19 cellular contexts compared by ENCODE assay signal in the genomic region with DNA sequence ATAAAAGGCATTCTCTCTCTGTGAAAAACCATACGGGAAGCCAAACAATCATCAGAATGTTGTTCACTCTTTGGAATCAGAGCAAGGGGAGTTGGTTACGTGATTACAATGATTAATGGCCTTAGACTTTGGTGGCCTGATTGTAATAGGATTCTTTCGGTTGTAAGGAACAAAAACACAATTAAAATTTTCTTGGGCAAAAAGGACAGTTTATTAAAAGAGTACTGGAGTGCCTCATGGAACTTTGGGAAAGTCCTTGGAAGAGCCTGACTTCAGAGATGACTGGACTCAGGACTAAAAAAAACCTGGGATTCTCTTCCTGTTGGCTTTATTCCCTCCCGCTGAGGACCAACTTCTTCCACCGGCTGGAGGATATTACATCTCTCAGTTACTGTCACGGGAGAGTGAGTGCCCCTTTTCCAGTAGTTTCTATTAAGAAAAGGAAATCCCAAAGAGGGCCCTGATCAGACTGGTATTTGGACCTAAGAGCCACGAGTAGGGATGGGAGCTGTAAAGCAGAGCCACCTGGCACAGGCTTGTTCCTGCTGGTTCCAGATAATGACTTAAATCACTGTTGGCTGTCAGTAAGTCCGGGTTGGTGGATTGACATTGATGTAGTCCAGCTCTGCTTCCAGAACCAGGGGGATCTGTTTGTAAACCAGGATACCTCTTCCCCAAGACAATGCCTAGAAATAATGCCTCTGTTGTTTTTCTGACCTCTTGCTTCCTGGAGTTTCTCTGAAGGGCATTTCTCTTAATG. TPM values are rescaled to one million over a fixed set of nuclear protein-coding genes. Genes with fewer than 3 reads are reported as not detected.
DNase-seq lines count a peak whose midpoint lies in the region; ATAC-seq and TF ChIP-seq lines count a peak whose summit lies in the region.
"Had no signal": no experiment of that assay in that cellular context is flagged by ENCODE, and none has a peak within 500 bp of the region (broad histone marks: within the 10 kb centered on the region; RNA-seq: fewer than 3 reads in every experiment).

No MANE protein-coding gene starts in this region.

- H3K4me3 ChIP-seq in heart right ventricle (no peak overlapping the region), gastrocnemius medialis (no peak overlapping the region)
- H3K4me3 ChIP-seq: PC-9, spleen, stomach had no signal

- H3K27ac ChIP-seq in heart right ventricle: peak overlapping the region in 5 of 10 donors; percentile 31 to 51 (median 41)
- H3K27ac ChIP-seq in gastrocnemius medialis: peak overlapping the region; percentile 25 to 66 (median 48)
- H3K27ac ChIP-seq: PC-9, spleen, stomach had no signal

- H3K27me3 ChIP-seq in heart right ventricle: no peaks in the 10 kb centered on the region
- no peaks in the 10 kb centered on the region for H3K27me3 ChIP-seq in gastrocnemius medialis
- H3K27me3 ChIP-seq: spleen, stomach had no signal

- H3K4me1 ChIP-seq in heart right ventricle (peaks cover 0 to 19% (median 5%) of the 10 kb centered on the region in 9 donors), gastrocnemius medialis (peaks cover 25 to 28% of the 10 kb centered on the region in 2 donors)
- H3K4me1 ChIP-seq: spleen, stomach had no signal

- in situ Hi-C loops in G401 (cut with HindIII; ENCODE audit: low sequenced_read_pairs) (no loop called here), gastrocnemius medialis (cut with MboI; ENCODE audit: low sequenced_read_pairs in 4 of 4) (loop anchor here in 3 of 4 donors (10.0 to 25.0 kb wide), 4 partner anchors 200 to 462 kb away; partner anchors contain the start of gene APBA1 (in 2 of the 3)), GM13977 (cut with MboI; ENCODE audit: low pct_unique_long_range_greater_than_20kb, low sequenced_read_pairs, unreplicated experiment) (no loop called here)

- 18 to 22% methylated on average over 8 of the region's 8 CpGs for WGBS in heart right ventricle, 2 donors

- no peaks in the 10 kb centered on the region for H3K36me3 ChIP-seq in heart right ventricle
- no peaks in the 10 kb centered on the region for H3K36me3 ChIP-seq in gastrocnemius medialis
- H3K36me3 ChIP-seq: spleen, stomach had no signal

- TF ChIP-seq CTCF in heart right ventricle (IDR thresholded peaks at IDR 0.05) (no peak), gastrocnemius medialis (IDR thresholded peaks at IDR 0.05 in 4 of 5, conservative IDR thresholded peaks at IDR 0.05 in 1 of 5) (no peak), GM13977 (IDR thresholded peaks at IDR 0.05; ENCODE audit: extremely low read depth, insufficient read depth, missing control alignments) (no peak)

- ATAC-seq in SK-N-SH treated with all-trans-retinoic acid at 6 μM for 48 hours (peak; percentile 26; the same call in 2 of the 3 replicates), heart right ventricle (peak; percentile 38 to 93 (median 80)), gastrocnemius medialis (peak; percentile 45 to 49), HG03097 (IDR thresholded peaks at IDR 0.05; ENCODE audit: low FRiP score, unreplicated experiment) (no peak), HG03025 (IDR thresholded peaks at IDR 0.05; ENCODE audit: low FRiP score, unreplicated experiment) (no peak), GM21825 (IDR thresholded peaks at IDR 0.05; ENCODE audit: unreplicated experiment) (no peak)

- intact Hi-C loops in heart right ventricle (cut with DNase I): loop anchor here in 9 of 10 donors (5.0 to 10.0 kb wide), 9 partner anchors 120 to 452 kb away; partner anchors contain the start of gene APBA1 (in 6 of the 9)
- intact Hi-C loops in gastrocnemius medialis (cut with DNase I; ENCODE audit: low total_unique reads): loop anchor here (5.0 kb wide), 2 partner anchors 117 to 452 kb away; no protein-coding TSS in a partner anchor

- no peak for TF ChIP-seq POLR2A in gastrocnemius medialis (IDR thresholded peaks at IDR 0.05)

- DNase-seq in G401 (ENCODE audit: low spot score) (peak; percentile 18), heart right ventricle (peak in 1 of 2 donors; percentile 7), gastrocnemius medialis (no peak), GM13977 (ENCODE audit: low spot score) (no peak)
- DNase-seq: CD4-positive, alpha-beta memory T cell; GDM1; immature natural killer cell; Karpas-422; NCI-H524; PC-9; spleen; stomach had no signal

- no peaks in the 10 kb centered on the region for H3K9me3 ChIP-seq in heart right ventricle
- H3K9me3 ChIP-seq in gastrocnemius medialis: no peaks in the 10 kb centered on the region
- H3K9me3 ChIP-seq: spleen, stomach had no signal

TF ChIP-seq in SK-N-SH treated with all-trans-retinoic acid at 6 μM for 48 hours, 23 proteins besides CTCF, POLR2A, EP300 and RAD21:
- TF ChIP-seq ESRRG (CRISPR knock-in tag; IDR thresholded peaks at IDR 0.05): no peak
- TF ChIP-seq, protein P1, sequence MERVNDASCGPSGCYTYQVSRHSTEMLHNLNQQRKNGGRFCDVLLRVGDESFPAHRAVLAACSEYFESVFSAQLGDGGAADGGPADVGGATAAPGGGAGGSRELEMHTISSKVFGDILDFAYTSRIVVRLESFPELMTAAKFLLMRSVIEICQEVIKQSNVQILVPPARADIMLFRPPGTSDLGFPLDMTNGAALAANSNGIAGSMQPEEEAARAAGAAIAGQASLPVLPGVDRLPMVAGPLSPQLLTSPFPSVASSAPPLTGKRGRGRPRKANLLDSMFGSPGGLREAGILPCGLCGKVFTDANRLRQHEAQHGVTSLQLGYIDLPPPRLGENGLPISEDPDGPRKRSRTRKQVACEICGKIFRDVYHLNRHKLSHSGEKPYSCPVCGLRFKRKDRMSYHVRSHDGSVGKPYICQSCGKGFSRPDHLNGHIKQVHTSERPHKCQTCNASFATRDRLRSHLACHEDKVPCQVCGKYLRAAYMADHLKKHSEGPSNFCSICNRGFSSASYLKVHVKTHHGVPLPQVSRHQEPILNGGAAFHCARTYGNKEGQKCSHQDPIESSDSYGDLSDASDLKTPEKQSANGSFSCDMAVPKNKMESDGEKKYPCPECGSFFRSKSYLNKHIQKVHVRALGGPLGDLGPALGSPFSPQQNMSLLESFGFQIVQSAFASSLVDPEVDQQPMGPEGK (CRISPR knock-in tag; IDR thresholded peaks at IDR 0.05; ENCODE audit: borderline replicate concordance): no peak
- no peak for TF ChIP-seq ZNF565 (CRISPR knock-in tag; conservative IDR thresholded peaks at IDR 0.05; ENCODE audit: low read depth)
- no peak for TF ChIP-seq CSRNP3 (CRISPR knock-in tag; IDR thresholded peaks at IDR 0.05)
- TF ChIP-seq TOX (CRISPR knock-in tag; IDR thresholded peaks at IDR 0.05; ENCODE audit: borderline replicate concordance): no peak
- TF ChIP-seq, protein P2, sequence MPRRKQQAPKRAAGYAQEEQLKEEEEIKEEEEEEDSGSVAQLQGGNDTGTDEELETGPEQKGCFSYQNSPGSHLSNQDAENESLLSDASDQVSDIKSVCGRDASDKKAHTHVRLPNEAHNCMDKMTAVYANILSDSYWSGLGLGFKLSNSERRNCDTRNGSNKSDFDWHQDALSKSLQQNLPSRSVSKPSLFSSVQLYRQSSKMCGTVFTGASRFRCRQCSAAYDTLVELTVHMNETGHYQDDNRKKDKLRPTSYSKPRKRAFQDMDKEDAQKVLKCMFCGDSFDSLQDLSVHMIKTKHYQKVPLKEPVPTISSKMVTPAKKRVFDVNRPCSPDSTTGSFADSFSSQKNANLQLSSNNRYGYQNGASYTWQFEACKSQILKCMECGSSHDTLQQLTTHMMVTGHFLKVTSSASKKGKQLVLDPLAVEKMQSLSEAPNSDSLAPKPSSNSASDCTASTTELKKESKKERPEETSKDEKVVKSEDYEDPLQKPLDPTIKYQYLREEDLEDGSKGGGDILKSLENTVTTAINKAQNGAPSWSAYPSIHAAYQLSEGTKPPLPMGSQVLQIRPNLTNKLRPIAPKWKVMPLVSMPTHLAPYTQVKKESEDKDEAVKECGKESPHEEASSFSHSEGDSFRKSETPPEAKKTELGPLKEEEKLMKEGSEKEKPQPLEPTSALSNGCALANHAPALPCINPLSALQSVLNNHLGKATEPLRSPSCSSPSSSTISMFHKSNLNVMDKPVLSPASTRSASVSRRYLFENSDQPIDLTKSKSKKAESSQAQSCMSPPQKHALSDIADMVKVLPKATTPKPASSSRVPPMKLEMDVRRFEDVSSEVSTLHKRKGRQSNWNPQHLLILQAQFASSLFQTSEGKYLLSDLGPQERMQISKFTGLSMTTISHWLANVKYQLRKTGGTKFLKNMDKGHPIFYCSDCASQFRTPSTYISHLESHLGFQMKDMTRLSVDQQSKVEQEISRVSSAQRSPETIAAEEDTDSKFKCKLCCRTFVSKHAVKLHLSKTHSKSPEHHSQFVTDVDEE (CRISPR knock-in tag; IDR thresholded peaks at IDR 0.05): 0 out of 2 replicates have a peak, but pooled peaks have one; percentile 30
- TF ChIP-seq ZC3H10 (CRISPR knock-in tag; IDR thresholded peaks at IDR 0.05): no peak
- no peak for TF ChIP-seq GLIS3 (CRISPR knock-in tag; IDR thresholded peaks at IDR 0.05)

RNA-seq across cellular contexts. Expression of gene CFAP95, which starts 53.9 kb away (rescaled TPM):
- total RNA-seq in G401 (2014; rRNA removed; shearing (Covaris generic)): not detected in 2 replicates
- under 1 TPM in 5 of 10 donors, not detected in 5; 0.31 to 0.82 (median 0.57) TPM for total RNA-seq in heart right ventricle
- polyA plus RNA-seq in heart right ventricle: not detected
- not detected for total RNA-seq in gastrocnemius medialis
- total RNA-seq: CD4-positive, alpha-beta memory T cell; frontal cortex; mononuclear cell; osteoblast; PC-9; spleen; stomach had no signal
- polyA plus RNA-seq: CD4-positive, alpha-beta memory T cell; immature natural killer cell; spleen; stomach had no signal

Comparison
In these comparisons a context has a peak if more than half of its experiments do, and no peak if none do; other contexts are left out.
1. ATAC-seq: peak in SK-N-SH treated with all-trans-retinoic acid at 6 μM for 48 hours (single experiment), heart right ventricle (8 of 8) and gastrocnemius medialis (2 of 2); none in HG03097 (single experiment), HG03025 (single experiment) and GM21825 (single experiment).
2. in situ Hi-C loops: an anchor here in gastrocnemius medialis (10.0 to 25.0 kb wide); none called in G401 and GM13977.